ENCODE assay signal across 19 cellular contexts in the genomic region with DNA sequence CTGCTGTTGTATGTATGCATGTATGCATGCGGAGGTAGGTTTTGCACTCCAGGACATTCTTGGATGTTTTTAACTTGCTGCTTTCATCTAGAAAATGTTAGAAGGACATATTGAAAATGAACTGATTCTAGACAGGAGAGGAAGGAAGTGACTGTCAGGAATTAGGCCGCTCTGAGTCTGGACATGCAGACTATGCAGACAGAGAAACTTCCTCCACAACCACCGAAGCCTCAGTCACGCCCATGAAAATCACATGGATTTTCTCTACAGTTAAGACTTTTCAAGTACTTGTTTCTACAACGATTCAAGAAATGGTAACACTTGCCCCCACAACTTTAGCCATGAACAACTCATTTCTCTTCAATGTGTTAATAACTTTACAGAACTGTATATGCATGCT.
DNase-seq lines count a peak whose midpoint lies in the region; ATAC-seq, FAIRE-seq and TF ChIP-seq lines count a peak whose summit lies in the region.
"Had no signal": no experiment of that assay in that cellular context is flagged by ENCODE, and none has a peak within 500 bp of the region (broad histone marks: within the 10 kb centered on the region; RNA-seq: fewer than 3 reads in every experiment).

No MANE protein-coding gene starts in this region.

- no peak overlapping the region for H3K4me3 ChIP-seq in bronchial epithelial cell (ENCODE audit: low read depth, low read length)
- H3K4me3 ChIP-seq in mesodermal cell (ENCODE audit: extremely low read depth, insufficient read depth, low read length, poor library complexity, severe bottlenecking) = no peak overlapping the region
- H3K4me3 ChIP-seq: pancreas, stomach had no signal

- TF ChIP-seq CTCF in bronchial epithelial cell (IDR thresholded peaks at IDR 0.05; ENCODE audit: insufficient read depth, low read length, severe bottlenecking) = no peak

- FAIRE-seq in bronchial epithelial cell (lab: Jason Lieb, UNC) = no peak
- FAIRE-seq: GM18507 had no signal

- ATAC-seq in HG03135 (IDR thresholded peaks at IDR 0.05; ENCODE audit: unreplicated experiment) = no peak
- ATAC-seq: activated naive CD4-positive, alpha-beta T cell treated with anti-CD3 and anti-CD28 coated beads, Interleukin-2, amount 50 U/mL, for 72 hours; pancreas had no signal

- H3K4me1 ChIP-seq in mesodermal cell (ENCODE audit: control insufficient read depth, insufficient read depth, low read length, poor library complexity, severe bottlenecking) = peaks cover 10% of the 10 kb centered on the region

- 88 to 91% methylated on average over 3 to 4 of the region's 5 CpGs for WGBS in mesodermal cell (ENCODE audit: insufficient coverage in 2 of 2), 2 experiments

- H3K27ac ChIP-seq in mesodermal cell (ENCODE audit: low read depth, low read length, severe bottlenecking) = peak overlapping the region; percentile 30
- H3K27ac ChIP-seq: pancreas, stomach had no signal

- no peaks in the 10 kb centered on the region for H3K36me3 ChIP-seq in bronchial epithelial cell (ENCODE audit: control insufficient read depth, insufficient read depth, low read length)
- H3K36me3 ChIP-seq in mesodermal cell (ENCODE audit: control insufficient read depth, insufficient read depth, low read length) = no peaks in the 10 kb centered on the region
- H3K36me3 ChIP-seq: pancreas, stomach had no signal

- H3K9me3 ChIP-seq in mesodermal cell (ENCODE audit: control insufficient read depth, low read length) = no peaks in the 10 kb centered on the region
- H3K9me3 ChIP-seq: pancreas, stomach had no signal

- DNase-seq in GF-D8 (lab: John Stamatoyannopoulos, UW) (peak; percentile 20), NOMO-1 treated with dmso at 0.1 percent for 144 hours (lab: John Stamatoyannopoulos, UW; ENCODE audit: unreplicated experiment) (peak; percentile 29), bronchial epithelial cell (ENCODE audit: low read depth) (peak; percentile 70), T-helper 1 cell (no peak), globus pallidus (ENCODE audit: low spot score) (no peak)
- DNase-seq in activated CD4-positive, alpha-beta T cell treated with anti-CD3 and anti-CD28 coated beads for 4 hours = no peak
- DNase-seq: CD8-positive, alpha-beta memory T cell; DND-41; naive B cell; NCI-H1105; NCI-H2107; NCI-H82; pancreas; stimulated activated CD4-positive, alpha-beta T cell treated with anti-CD3 and anti-CD28 coated beads, Interleukin-2, amount 100 ng/mL, for 48 hours; stomach had no signal

- no peaks in the 10 kb centered on the region for H3K27me3 ChIP-seq in bronchial epithelial cell (ENCODE audit: control insufficient read depth, insufficient read depth, low read length)
- H3K27me3 ChIP-seq: pancreas, stomach had no signal

Comparison
In these comparisons a context has a peak if more than half of its experiments do, and no peak if none do; other contexts are left out.
1. DNase-seq: peak in GF-D8 (single experiment), NOMO-1 treated with dmso at 0.1 percent for 144 hours (single experiment) and bronchial epithelial cell (single experiment); none in T-helper 1 cell (0 of 5), activated CD4-positive, alpha-beta T cell treated with anti-CD3 and anti-CD28 coated beads for 4 hours (0 of 2) and globus pallidus (single experiment).